ENCODE assay signal across 9 cellular contexts in genomic region chr12:30822385-30823139, GRCh38.
A peak's percentile ranks its signal among the peaks of the same experiment; 100 is the strongest.
DNase-seq lines count a peak whose midpoint lies in the region; ATAC-seq and TF ChIP-seq lines count a peak whose summit lies in the region.
"Had no signal": no experiment of that assay in that cellular context is flagged by ENCODE, and none has a peak within 500 bp of the region (broad histone marks: within the 10 kb centered on the region; RNA-seq: fewer than 3 reads in every experiment).

No MANE protein-coding gene starts in this region.

- H3K4me3 ChIP-seq in MM.1S (ENCODE audit: low read length): peak overlapping the region; percentile 27
- H3K4me3 ChIP-seq in fibroblast of villous mesenchyme (ENCODE audit: low read depth, low read length): peak overlapping the region; percentile 46

- H3K36me3 ChIP-seq in MM.1S (replicated peaks; ENCODE audit: insufficient read depth, low read length): no peaks in the 10 kb centered on the region

- H3K4me1 Mint-ChIP-seq in naive B cell (peaks cover 14 to 18% (median 15%) of the 10 kb centered on the region in 3 donors), type B pancreatic cell (ENCODE audit: unreplicated experiment) (peaks cover 12% of the 10 kb centered on the region)

- peak; percentile 16; the same call in 1 of the 2 replicates for TF ChIP-seq CTCF in MM.1S (IDR thresholded peaks at IDR 0.05; ENCODE audit: low read length)
- no peak for TF ChIP-seq CTCF in fibroblast of villous mesenchyme (IDR thresholded peaks at IDR 0.05; ENCODE audit: insufficient read depth, low read depth, low read length)
- TF ChIP-seq CTCF in type B pancreatic cell (conservative IDR thresholded peaks at IDR 0.05): no peak

- ATAC-seq in GM19372 (IDR thresholded peaks at IDR 0.05; ENCODE audit: low read depth, unreplicated experiment) (peak; percentile 47), naive B cell (ENCODE audit: low read depth in 2 of 2) (peak; percentile 68)
- ATAC-seq: HCT116 had no signal

- peak overlapping the region; percentile 62 for H3K4me2 ChIP-seq in MM.1S (ENCODE audit: low read depth, low read length)

- H3K9me3 Mint-ChIP-seq in naive B cell (no peaks in the 10 kb centered on the region), type B pancreatic cell (no peaks in the 10 kb centered on the region)

- H3K4me1 ChIP-seq in MM.1S (ENCODE audit: low read length): peaks cover 26% of the 10 kb centered on the region

- no peaks in the 10 kb centered on the region for H3K27me3 ChIP-seq in MM.1S (replicated peaks; ENCODE audit: insufficient read depth, low read length)

- no peaks in the 10 kb centered on the region for H4K20me1 ChIP-seq in MM.1S (ENCODE audit: insufficient read depth, low read length)

- H3K9me2 ChIP-seq in MM.1S (replicated peaks; ENCODE audit: insufficient read depth, low read length): no peaks in the 10 kb centered on the region

- H3K79me2 ChIP-seq in MM.1S (ENCODE audit: low read length): no peaks in the 10 kb centered on the region

- H2AFZ ChIP-seq in MM.1S (ENCODE audit: low read length): peak overlapping the region; percentile 53

- H3K36me3 Mint-ChIP-seq in naive B cell (no peaks in the 10 kb centered on the region), type B pancreatic cell (peaks cover under 1% of the 10 kb centered on the region)

- peak; percentile 75 for DNase-seq in Ammon's horn (ENCODE audit: low spot score)
- DNase-seq in MM.1S: peak; percentile 67
- DNase-seq in activated gamma-delta T cell (lab: John Stamatoyannopoulos, UW): peak; percentile 14
- peak; percentile 50 for DNase-seq in fibroblast of villous mesenchyme (ENCODE audit: low read depth)
- peak; percentile 21 for DNase-seq in naive B cell
- peak; percentile 75 for DNase-seq in type B pancreatic cell (ENCODE audit: extremely low spot score, unreplicated experiment)
- no peak for DNase-seq in HCEC 1CT

- no peak overlapping the region; the same call in 1 of the 2 replicates for H3K9ac ChIP-seq in MM.1S (ENCODE audit: low read length)

- H3K27me3 Mint-ChIP-seq in naive B cell (peaks cover 62 to 73% (median 63%) of the 10 kb centered on the region in 3 donors), type B pancreatic cell (peaks cover 38% of the 10 kb centered on the region)

- H3K9me3 ChIP-seq in MM.1S (replicated peaks; ENCODE audit: insufficient read depth, low read length): no peaks in the 10 kb centered on the region

- H3K4me3 Mint-ChIP-seq in naive B cell (peak overlapping the region; percentile 81 to 98 (median 96)), type B pancreatic cell (peak overlapping the region; percentile 93)

- no peaks in the 10 kb centered on the region for H3F3A ChIP-seq in MM.1S (ENCODE audit: insufficient read depth, low read length)

- H3K27ac Mint-ChIP-seq in naive B cell (peak overlapping the region in 2 of 6 donors; percentile 64 to 91), type B pancreatic cell (peak overlapping the region; percentile 92)

- no peak overlapping the region for H3K27ac ChIP-seq in MM.1S (ENCODE audit: low read length)
